In the genomic region with DNA sequence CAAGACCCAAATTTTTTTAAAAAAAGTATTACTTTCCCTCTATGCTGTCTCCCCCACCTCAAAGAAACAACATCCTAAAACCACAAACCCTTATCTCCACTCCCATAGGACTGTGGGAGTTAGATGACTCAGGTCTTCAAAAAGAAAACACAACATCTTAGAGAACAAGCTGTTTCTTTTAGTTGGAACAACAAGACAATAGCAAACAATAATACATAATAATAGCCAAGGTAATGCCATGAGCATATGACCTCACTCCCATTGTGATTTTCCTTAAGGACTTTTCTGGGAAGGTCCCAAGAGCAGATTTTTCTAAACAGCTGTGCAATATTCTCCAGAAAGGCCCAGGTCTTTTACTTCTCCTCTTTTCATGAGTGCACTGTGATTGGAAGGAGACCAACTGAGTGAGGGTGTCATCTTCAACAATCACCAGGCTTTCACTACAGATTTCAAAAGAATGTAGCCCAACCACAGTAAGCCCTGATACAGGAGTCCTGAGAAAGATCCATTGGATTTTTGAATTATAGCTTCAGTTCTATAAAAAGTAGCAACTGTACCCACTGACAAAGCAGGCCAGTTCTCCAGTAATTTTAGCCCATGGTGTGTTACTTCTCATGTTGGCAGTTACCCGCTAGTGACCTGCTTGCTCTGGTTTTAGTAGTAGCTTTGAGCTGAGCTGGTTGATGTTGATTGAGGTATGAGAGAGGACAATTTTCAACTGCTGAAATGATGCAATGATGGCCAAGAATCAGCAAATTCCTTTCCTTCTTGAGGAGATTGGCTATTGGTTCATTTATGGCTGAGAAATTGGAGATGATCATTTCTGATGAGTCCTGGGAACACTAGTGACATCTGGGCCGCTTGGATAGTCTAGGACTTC, we compare ENCODE assay signal across 1 cellular context.
TF ChIP-seq lines count a peak whose summit lies in the region.

No MANE protein-coding gene starts in this region.

TF ChIP-seq in K562, 482 proteins besides CTCF, POLR2A, EP300 and RAD21 (continued from another document and continues in another):
- TF ChIP-seq ZNF217 (CRISPR knock-in tag; IDR thresholded peaks at IDR 0.05) (no peak), ASH1L (IDR thresholded peaks at IDR 0.05; ENCODE audit: borderline replicate concordance, low read depth, partially characterized antibody) (no peak), TEAD1 (CRISPR knock-in tag; IDR thresholded peaks at IDR 0.05) (no peak), NCOA1 (IDR thresholded peaks at IDR 0.05; ENCODE audit: low read depth) (peak; percentile 69), ZNF197 (CRISPR knock-in tag; IDR thresholded peaks at IDR 0.05; ENCODE audit: low read depth) (no peak), ZNF263 (CRISPR knock-in tag; IDR thresholded peaks at IDR 0.05; ENCODE audit: borderline replicate concordance) (no peak), RFX5 (IDR thresholded peaks at IDR 0.05; ENCODE audit: low read depth, low read length) (no peak), RUNX1 (IDR thresholded peaks at IDR 0.05; ENCODE audit: low read depth) (no peak), C11orf30 (IDR thresholded peaks at IDR 0.05; ENCODE audit: low read depth) (peak; percentile 75), NONO (IDR thresholded peaks at IDR 0.05; ENCODE audit: low read depth in 2 of 2, low read length in 1 of 2) (0 out of 4 replicates have a peak, but pooled peaks of 1 of the 2 experiments have one; percentile 35), ZNF24 (IDR thresholded peaks at IDR 0.05) (no peak), RNF2 (IDR thresholded peaks at IDR 0.05) (peak; percentile 58; the same call in 1 of the 2 replicates), HLTF (IDR thresholded peaks at IDR 0.05) (no peak), TCF3 (CRISPR knock-in tag; IDR thresholded peaks at IDR 0.05) (peak; percentile 89), SREBF2 (CRISPR knock-in tag; IDR thresholded peaks at IDR 0.05) (no peak), NCOR1 (IDR thresholded peaks at IDR 0.05) (peak; percentile 91), ZNF23 (CRISPR knock-in tag; IDR thresholded peaks at IDR 0.05) (no peak), MTA2 (IDR thresholded peaks at IDR 0.05; ENCODE audit: low read depth) (peak; percentile 89), SMARCC2 (IDR thresholded peaks at IDR 0.05; ENCODE audit: low read depth) (peak; percentile 91), ZBTB8A (IDR thresholded peaks at IDR 0.05; ENCODE audit: partially characterized antibody) (no peak), MTA3 (IDR thresholded peaks at IDR 0.05; ENCODE audit: borderline replicate concordance) (no peak), ZNF778 (CRISPR knock-in tag; IDR thresholded peaks at IDR 0.05) (no peak), BHLHE40 (IDR thresholded peaks at IDR 0.05; ENCODE audit: low read length) (peak; percentile 25; the same call in 1 of the 2 replicates)
- TF ChIP-seq, protein P1, sequence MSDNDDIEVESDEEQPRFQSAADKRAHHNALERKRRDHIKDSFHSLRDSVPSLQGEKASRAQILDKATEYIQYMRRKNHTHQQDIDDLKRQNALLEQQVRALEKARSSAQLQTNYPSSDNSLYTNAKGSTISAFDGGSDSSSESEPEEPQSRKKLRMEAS (CRISPR knock-in tag; IDR thresholded peaks at IDR 0.05) = no peak
- TF ChIP-seq, protein P2, sequence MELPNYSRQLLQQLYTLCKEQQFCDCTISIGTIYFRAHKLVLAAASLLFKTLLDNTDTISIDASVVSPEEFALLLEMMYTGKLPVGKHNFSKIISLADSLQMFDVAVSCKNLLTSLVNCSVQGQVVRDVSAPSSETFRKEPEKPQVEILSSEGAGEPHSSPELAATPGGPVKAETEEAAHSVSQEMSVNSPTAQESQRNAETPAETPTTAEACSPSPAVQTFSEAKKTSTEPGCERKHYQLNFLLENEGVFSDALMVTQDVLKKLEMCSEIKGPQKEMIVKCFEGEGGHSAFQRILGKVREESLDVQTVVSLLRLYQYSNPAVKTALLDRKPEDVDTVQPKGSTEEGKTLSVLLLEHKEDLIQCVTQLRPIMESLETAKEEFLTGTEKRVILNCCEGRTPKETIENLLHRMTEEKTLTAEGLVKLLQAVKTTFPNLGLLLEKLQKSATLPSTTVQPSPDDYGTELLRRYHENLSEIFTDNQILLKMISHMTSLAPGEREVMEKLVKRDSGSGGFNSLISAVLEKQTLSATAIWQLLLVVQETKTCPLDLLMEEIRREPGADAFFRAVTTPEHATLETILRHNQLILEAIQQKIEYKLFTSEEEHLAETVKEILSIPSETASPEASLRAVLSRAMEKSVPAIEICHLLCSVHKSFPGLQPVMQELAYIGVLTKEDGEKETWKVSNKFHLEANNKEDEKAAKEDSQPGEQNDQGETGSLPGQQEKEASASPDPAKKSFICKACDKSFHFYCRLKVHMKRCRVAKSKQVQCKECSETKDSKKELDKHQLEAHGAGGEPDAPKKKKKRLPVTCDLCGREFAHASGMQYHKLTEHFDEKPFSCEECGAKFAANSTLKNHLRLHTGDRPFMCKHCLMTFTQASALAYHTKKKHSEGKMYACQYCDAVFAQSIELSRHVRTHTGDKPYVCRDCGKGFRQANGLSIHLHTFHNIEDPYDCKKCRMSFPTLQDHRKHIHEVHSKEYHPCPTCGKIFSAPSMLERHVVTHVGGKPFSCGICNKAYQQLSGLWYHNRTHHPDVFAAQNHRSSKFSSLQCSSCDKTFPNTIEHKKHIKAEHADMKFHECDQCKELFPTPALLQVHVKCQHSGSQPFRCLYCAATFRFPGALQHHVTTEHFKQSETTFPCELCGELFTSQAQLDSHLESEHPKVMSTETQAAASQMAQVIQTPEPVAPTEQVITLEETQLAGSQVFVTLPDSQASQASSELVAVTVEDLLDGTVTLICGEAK (IDR thresholded peaks at IDR 0.05) = no peak
- TF ChIP-seq, protein P2 (CRISPR knock-in tag; IDR thresholded peaks at IDR 0.05) = no peak
- TF ChIP-seq, protein P3, sequence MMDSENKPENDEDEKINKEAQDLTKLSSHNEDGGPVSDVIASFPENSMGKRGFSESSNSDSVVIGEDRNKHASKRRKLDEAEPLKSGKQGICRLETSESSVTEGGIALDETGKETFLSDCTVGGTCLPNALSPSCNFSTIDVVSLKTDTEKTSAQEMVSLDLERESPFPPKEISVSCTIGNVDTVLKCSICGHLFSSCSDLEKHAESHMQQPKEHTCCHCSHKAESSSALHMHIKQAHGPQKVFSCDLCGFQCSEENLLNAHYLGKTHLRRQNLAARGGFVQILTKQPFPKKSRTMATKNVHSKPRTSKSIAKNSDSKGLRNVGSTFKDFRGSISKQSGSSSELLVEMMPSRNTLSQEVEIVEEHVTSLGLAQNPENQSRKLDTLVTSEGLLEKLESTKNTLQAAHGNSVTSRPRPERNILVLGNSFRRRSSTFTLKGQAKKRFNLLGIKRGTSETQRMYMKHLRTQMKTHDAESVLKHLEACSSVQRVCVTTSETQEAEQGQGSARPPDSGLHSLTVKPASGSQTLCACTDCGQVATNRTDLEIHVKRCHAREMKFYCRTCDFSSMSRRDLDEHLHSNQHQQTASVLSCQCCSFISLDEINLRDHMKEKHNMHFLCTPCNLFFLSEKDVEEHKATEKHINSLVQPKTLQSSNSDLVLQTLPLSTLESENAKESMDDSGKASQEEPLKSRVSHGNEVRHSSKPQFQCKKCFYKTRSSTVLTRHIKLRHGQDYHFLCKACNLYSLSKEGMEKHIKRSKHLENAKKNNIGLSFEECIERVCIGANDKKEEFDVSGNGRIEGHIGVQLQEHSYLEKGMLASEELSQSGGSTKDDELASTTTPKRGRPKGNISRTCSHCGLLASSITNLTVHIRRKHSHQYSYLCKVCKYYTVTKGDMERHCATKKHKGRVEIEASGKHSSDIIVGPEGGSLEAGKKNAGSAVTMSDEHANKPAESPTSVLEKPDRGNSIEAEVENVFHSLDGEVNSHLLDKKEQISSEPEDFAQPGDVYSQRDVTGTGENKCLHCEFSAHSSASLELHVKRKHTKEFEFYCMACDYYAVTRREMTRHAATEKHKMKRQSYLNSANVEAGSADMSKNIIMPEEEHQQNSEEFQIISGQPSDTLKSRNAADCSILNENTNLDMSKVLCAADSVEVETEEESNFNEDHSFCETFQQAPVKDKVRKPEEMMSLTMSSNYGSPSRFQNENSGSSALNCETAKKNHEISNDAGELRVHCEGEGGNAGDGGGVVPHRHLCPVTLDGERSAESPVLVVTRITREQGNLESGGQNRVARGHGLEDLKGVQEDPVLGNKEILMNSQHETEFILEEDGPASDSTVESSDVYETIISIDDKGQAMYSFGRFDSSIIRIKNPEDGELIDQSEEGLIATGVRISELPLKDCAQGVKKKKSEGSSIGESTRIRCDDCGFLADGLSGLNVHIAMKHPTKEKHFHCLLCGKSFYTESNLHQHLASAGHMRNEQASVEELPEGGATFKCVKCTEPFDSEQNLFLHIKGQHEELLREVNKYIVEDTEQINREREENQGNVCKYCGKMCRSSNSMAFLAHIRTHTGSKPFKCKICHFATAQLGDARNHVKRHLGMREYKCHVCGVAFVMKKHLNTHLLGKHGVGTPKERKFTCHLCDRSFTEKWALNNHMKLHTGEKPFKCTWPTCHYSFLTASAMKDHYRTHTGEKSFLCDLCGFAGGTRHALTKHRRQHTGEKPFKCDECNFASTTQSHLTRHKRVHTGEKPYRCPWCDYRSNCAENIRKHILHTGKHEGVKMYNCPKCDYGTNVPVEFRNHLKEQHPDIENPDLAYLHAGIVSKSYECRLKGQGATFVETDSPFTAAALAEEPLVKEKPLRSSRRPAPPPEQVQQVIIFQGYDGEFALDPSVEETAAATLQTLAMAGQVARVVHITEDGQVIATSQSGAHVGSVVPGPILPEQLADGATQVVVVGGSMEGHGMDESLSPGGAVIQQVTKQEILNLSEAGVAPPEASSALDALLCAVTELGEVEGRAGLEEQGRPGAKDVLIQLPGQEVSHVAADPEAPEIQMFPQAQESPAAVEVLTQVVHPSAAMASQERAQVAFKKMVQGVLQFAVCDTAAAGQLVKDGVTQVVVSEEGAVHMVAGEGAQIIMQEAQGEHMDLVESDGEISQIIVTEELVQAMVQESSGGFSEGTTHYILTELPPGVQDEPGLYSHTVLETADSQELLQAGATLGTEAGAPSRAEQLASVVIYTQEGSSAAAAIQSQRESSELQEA (IDR thresholded peaks at IDR 0.05; ENCODE audit: low read depth) = no peak
- TF ChIP-seq, protein P4, sequence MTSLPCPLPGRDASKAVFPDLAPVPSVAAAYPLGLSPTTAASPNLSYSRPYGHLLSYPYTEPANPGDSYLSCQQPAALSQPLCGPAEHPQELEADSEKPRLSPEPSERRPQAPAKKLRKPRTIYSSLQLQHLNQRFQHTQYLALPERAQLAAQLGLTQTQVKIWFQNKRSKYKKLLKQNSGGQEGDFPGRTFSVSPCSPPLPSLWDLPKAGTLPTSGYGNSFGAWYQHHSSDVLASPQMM (CRISPR knock-in tag; IDR thresholded peaks at IDR 0.05) = no peak
- TF ChIP-seq, protein P5, sequence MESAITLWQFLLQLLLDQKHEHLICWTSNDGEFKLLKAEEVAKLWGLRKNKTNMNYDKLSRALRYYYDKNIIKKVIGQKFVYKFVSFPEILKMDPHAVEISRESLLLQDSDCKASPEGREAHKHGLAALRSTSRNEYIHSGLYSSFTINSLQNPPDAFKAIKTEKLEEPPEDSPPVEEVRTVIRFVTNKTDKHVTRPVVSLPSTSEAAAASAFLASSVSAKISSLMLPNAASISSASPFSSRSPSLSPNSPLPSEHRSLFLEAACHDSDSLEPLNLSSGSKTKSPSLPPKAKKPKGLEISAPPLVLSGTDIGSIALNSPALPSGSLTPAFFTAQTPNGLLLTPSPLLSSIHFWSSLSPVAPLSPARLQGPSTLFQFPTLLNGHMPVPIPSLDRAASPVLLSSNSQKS (CRISPR knock-in tag; IDR thresholded peaks at IDR 0.05) = no peak
- TF ChIP-seq, protein P6, sequence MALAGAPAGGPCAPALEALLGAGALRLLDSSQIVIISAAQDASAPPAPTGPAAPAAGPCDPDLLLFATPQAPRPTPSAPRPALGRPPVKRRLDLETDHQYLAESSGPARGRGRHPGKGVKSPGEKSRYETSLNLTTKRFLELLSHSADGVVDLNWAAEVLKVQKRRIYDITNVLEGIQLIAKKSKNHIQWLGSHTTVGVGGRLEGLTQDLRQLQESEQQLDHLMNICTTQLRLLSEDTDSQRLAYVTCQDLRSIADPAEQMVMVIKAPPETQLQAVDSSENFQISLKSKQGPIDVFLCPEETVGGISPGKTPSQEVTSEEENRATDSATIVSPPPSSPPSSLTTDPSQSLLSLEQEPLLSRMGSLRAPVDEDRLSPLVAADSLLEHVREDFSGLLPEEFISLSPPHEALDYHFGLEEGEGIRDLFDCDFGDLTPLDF (CRISPR knock-in tag; IDR thresholded peaks at IDR 0.05) = no peak
- TF ChIP-seq, protein P7, sequence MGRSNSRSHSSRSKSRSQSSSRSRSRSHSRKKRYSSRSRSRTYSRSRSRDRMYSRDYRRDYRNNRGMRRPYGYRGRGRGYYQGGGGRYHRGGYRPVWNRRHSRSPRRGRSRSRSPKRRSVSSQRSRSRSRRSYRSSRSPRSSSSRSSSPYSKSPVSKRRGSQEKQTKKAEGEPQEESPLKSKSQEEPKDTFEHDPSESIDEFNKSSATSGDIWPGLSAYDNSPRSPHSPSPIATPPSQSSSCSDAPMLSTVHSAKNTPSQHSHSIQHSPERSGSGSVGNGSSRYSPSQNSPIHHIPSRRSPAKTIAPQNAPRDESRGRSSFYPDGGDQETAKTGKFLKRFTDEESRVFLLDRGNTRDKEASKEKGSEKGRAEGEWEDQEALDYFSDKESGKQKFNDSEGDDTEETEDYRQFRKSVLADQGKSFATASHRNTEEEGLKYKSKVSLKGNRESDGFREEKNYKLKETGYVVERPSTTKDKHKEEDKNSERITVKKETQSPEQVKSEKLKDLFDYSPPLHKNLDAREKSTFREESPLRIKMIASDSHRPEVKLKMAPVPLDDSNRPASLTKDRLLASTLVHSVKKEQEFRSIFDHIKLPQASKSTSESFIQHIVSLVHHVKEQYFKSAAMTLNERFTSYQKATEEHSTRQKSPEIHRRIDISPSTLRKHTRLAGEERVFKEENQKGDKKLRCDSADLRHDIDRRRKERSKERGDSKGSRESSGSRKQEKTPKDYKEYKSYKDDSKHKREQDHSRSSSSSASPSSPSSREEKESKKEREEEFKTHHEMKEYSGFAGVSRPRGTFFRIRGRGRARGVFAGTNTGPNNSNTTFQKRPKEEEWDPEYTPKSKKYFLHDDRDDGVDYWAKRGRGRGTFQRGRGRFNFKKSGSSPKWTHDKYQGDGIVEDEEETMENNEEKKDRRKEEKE (IDR thresholded peaks at IDR 0.05; ENCODE audit: borderline replicate concordance in 1 of 2, control insufficient read depth in 1 of 2, low read depth in 2 of 2, low read length in 1 of 2) = no peak
